In genomic region chr9:87703636-87704276, GRCh38 we compare ENCODE assay signal across 27 cellular contexts. TPM values are rescaled to one million over a fixed set of nuclear protein-coding genes. Genes with fewer than 3 reads are reported as not detected.
DNase-seq lines count a peak whose midpoint lies in the region; ATAC-seq, FAIRE-seq and TF ChIP-seq lines count a peak whose summit lies in the region.
"Had no signal": no experiment of that assay in that cellular context is flagged by ENCODE, and none has a peak within 500 bp of the region (broad histone marks: within the 10 kb centered on the region; RNA-seq: fewer than 3 reads in every experiment).

No MANE protein-coding gene starts in this region.

- no peaks in the 10 kb centered on the region for H3K9me3 Mint-ChIP-seq in brain
- H3K9me3 Mint-ChIP-seq in progenitor cell of endocrine pancreas (ENCODE audit: low read depth), result no peaks in the 10 kb centered on the region
- H3K9me3 Mint-ChIP-seq in HFFc6, result no peaks in the 10 kb centered on the region
- no peaks in the 10 kb centered on the region for H3K9me3 Mint-ChIP-seq in CD4-positive, alpha-beta T cell
- H3K9me3 Mint-ChIP-seq: activated naive CD4-positive, alpha-beta T cell treated with anti-CD3 and anti-CD28 coated beads, Interleukin-2, amount 10 ng/mL, durations not matched to agents 7 days and 5 days; dendritic cell treated with granulocyte-macrophage colony-stimulating factor and Interleukin-4, amounts not matched to agents 40 ng/mL and 50 ng/mL, for 4 days; GM23338; natural killer cell treated with Interleukin-12 subunit alpha and Interleukin-12 subunit beta and Interleukin-15 and Interleukin-18, amount 100 ng/mL, for 72 hours had no signal

- no peaks in the 10 kb centered on the region for H3K9me3 ChIP-seq in PC-9 (ENCODE audit: insufficient read depth, low read depth)
- H3K9me3 ChIP-seq in HepG2 (ENCODE audit: low read length), result no peaks in the 10 kb centered on the region
- H3K9me3 ChIP-seq in CD4-positive, alpha-beta T cell (ENCODE audit: control insufficient read depth, low read length), result no peaks in the 10 kb centered on the region
- H3K9me3 ChIP-seq: mucosa of descending colon, ovary, right atrium auricular region, upper lobe of right lung had no signal

- H3K79me2 ChIP-seq in PC-9 (ENCODE audit: low read depth) (no peaks in the 10 kb centered on the region), HepG2 (ENCODE audit: insufficient read depth, low read length) (no peaks in the 10 kb centered on the region)

- peaks cover 34% of the 10 kb centered on the region for H3K4me1 ChIP-seq in PC-9 (replicated peaks; ENCODE audit: insufficient read depth)
- 0 out of 2 replicates have a peak, but pooled peaks cover 12% of the 10 kb centered on the region for H3K4me1 ChIP-seq in HepG2 (ENCODE audit: insufficient read depth, low read length)
- H3K4me1 ChIP-seq: right atrium auricular region, upper lobe of right lung had no signal

- BruUV-seq in PC-9 (replicated peaks; lab: Mats Ljungman, UMichigan) (no TSS peak), HepG2 (replicated peaks; lab: Mats Ljungman, UMichigan) (no TSS peak)

- 81% methylated on average over 6 of the region's 7 CpGs for whole genome bisulfite sequencing in HepG2 (ENCODE audit: low lambda C conversion rate)

- H3K27me3 ChIP-seq in PC-9 (ENCODE audit: insufficient read depth, low read depth) (no peaks in the 10 kb centered on the region), HepG2 (ENCODE audit: control insufficient read depth in 1 of 2, insufficient read depth in 2 of 2, low read length in 2 of 2) (no peaks in the 10 kb centered on the region)
- no peaks in the 10 kb centered on the region for H3K27me3 ChIP-seq in CD4-positive, alpha-beta T cell (ENCODE audit: control insufficient read depth, insufficient read depth, low read length)
- H3K27me3 ChIP-seq: ovary, right atrium auricular region, upper lobe of right lung had no signal

- TF ChIP-seq CTCF in PC-9 (conservative IDR thresholded peaks at IDR 0.05) (no peak), brain (conservative IDR thresholded peaks at IDR 0.05) (no peak), HepG2 (CRISPR knock-in tag; IDR thresholded peaks at IDR 0.05) (no peak), progenitor cell of endocrine pancreas (IDR thresholded peaks at IDR 0.05; ENCODE audit: unreplicated experiment) (no peak), HFFc6 (IDR thresholded peaks at IDR 0.05) (no peak)
- no peak for TF ChIP-seq CTCF in CD4-positive, alpha-beta T cell (IDR thresholded peaks at IDR 0.05)

- H3K27me3 Mint-ChIP-seq in brain (no peaks in the 10 kb centered on the region), progenitor cell of endocrine pancreas (no peaks in the 10 kb centered on the region), HFFc6 (ENCODE audit: insufficient read depth) (no peaks in the 10 kb centered on the region; the same call in 1 of the 2 replicates)
- no peaks in the 10 kb centered on the region for H3K27me3 Mint-ChIP-seq in CD4-positive, alpha-beta T cell
- H3K27me3 Mint-ChIP-seq: dendritic cell treated with granulocyte-macrophage colony-stimulating factor and Interleukin-4, amounts not matched to agents 40 ng/mL and 50 ng/mL, for 4 days had no signal

- H3F3A ChIP-seq in PC-9 (ENCODE audit: insufficient read depth, low read depth), result peaks cover 21% of the 10 kb centered on the region; the same call in 1 of the 2 replicates

- H3K4me1 Mint-ChIP-seq in brain, result no peaks in the 10 kb centered on the region
- H3K4me1 Mint-ChIP-seq in progenitor cell of endocrine pancreas (ENCODE audit: low read depth), result no peaks in the 10 kb centered on the region
- peaks cover 32% of the 10 kb centered on the region for H3K4me1 Mint-ChIP-seq in HFFc6 (ENCODE audit: low read depth)
- peaks cover 29% of the 10 kb centered on the region for H3K4me1 Mint-ChIP-seq in CD4-positive, alpha-beta T cell (ENCODE audit: low read depth)
- H3K4me1 Mint-ChIP-seq: GM23338 had no signal

- H3K27ac Mint-ChIP-seq in brain (peak overlapping the region in 3 of 5 experiments; percentile 10 to 57 (median 51)), progenitor cell of endocrine pancreas (peak overlapping the region; percentile 48), HFFc6 (no peak overlapping the region)
- H3K27ac Mint-ChIP-seq in CD4-positive, alpha-beta T cell, result no peak overlapping the region
- H3K27ac Mint-ChIP-seq: activated naive CD4-positive, alpha-beta T cell treated with anti-CD3 and anti-CD28 coated beads, Interleukin-2, amount 10 ng/mL, durations not matched to agents 7 days and 5 days; dendritic cell treated with granulocyte-macrophage colony-stimulating factor and Interleukin-4, amounts not matched to agents 40 ng/mL and 50 ng/mL, for 4 days; natural killer cell treated with Interleukin-12 subunit alpha and Interleukin-12 subunit beta and Interleukin-15 and Interleukin-18, amount 100 ng/mL, for 72 hours had no signal

- H3K36me3 ChIP-seq in PC-9 (ENCODE audit: low read depth), result peaks cover 11% of the 10 kb centered on the region
- H3K36me3 ChIP-seq in HepG2 (replicated peaks in 1 of 2; ENCODE audit: control insufficient read depth in 1 of 2, insufficient read depth in 2 of 2, low read length in 2 of 2), result peaks cover 6 to 48% of the 10 kb centered on the region in 2 experiments; a peak in 4 of 5 replicates
- H3K36me3 ChIP-seq: ovary, right atrium auricular region had no signal

- H3K4me3 Mint-ChIP-seq in brain (no peak overlapping the region), progenitor cell of endocrine pancreas (ENCODE audit: low read depth) (no peak overlapping the region), HFFc6 (no peak overlapping the region)
- no peak overlapping the region for H3K4me3 Mint-ChIP-seq in CD4-positive, alpha-beta T cell
- H3K4me3 Mint-ChIP-seq: activated naive CD4-positive, alpha-beta T cell treated with anti-CD3 and anti-CD28 coated beads, Interleukin-2, amount 10 ng/mL, durations not matched to agents 7 days and 5 days; CD14-positive monocyte; dendritic cell treated with granulocyte-macrophage colony-stimulating factor and Interleukin-4, amounts not matched to agents 40 ng/mL and 50 ng/mL, for 4 days; GM23338; natural killer cell treated with Interleukin-12 subunit alpha and Interleukin-12 subunit beta and Interleukin-15 and Interleukin-18, amount 100 ng/mL, for 72 hours had no signal

- TF ChIP-seq EP300 in HepG2 (IDR thresholded peaks at IDR 0.05; ENCODE audit: low read depth in 2 of 2, low read length in 2 of 2) (no peak), HepG2 (CRISPR knock-in tag; IDR thresholded peaks at IDR 0.05; ENCODE audit: borderline replicate concordance) (no peak)

- no peaks in the 10 kb centered on the region for H4K20me1 ChIP-seq in PC-9 (ENCODE audit: insufficient read depth)
- H4K20me1 ChIP-seq in HepG2 (ENCODE audit: insufficient read depth, low read length), result no peaks in the 10 kb centered on the region

- no peaks in the 10 kb centered on the region for H3K9me2 ChIP-seq in PC-9 (ENCODE audit: insufficient read depth)

- no peak overlapping the region for H3K4me3 ChIP-seq in PC-9
- H3K4me3 ChIP-seq in HepG2 (replicated peaks in 1 of 3; ENCODE audit: insufficient read depth in 1 of 3, low read depth in 2 of 3, low read length in 3 of 3), result no peak overlapping the region
- H3K4me3 ChIP-seq: GM23338, mucosa of descending colon, ovary, right atrium auricular region, upper lobe of right lung had no signal

- intact Hi-C loops in PC-9 (cut with micrococcal nuclease; ENCODE audit: unreplicated experiment), result no loop called here
- intact Hi-C loops in HepG2 (cut with micrococcal nuclease; ENCODE audit: unreplicated experiment), result no loop called here
- intact Hi-C loops in CD4-positive, alpha-beta T cell (cut with DNase I, micrococcal nuclease), result no loop called here

- CTCF ChIA-PET in PC-9 (lab: Charles Lee) (no interaction called here), HepG2 (lab: Yijun Ruan, JAX; ENCODE audit: low intra/inter-chr PET ratio, low total read pairs) (no interaction called here)
- CTCF ChIA-PET in CD4-positive, alpha-beta T cell (lab: Charles Lee), result no interaction called here

- no peak overlapping the region for H3K9ac ChIP-seq in HepG2 (ENCODE audit: insufficient read depth, low read depth, low read length)

- ATAC-seq in HepG2, result no peak
- no peak for ATAC-seq in HG03159 (IDR thresholded peaks at IDR 0.05; ENCODE audit: unreplicated experiment)
- no peak for ATAC-seq in CD4-positive, alpha-beta T cell (ENCODE audit: poor library complexity)
- ATAC-seq: GM23338; left ventricle myocardium superior; mucosa of descending colon; natural killer cell treated with Interleukin-12 subunit alpha and Interleukin-12 subunit beta and Interleukin-15 and Interleukin-18, amount 100 ng/mL, for 72 hours; upper lobe of right lung had no signal

- no peak for FAIRE-seq in HepG2 (lab: Jason Lieb, UNC)
- FAIRE-seq: frontal cortex had no signal

- H3K27ac ChIP-seq in PC-9 (peak overlapping the region; percentile 91), HepG2 (ENCODE audit: extremely low read length, insufficient read depth, low read length) (no peak overlapping the region)
- no peak overlapping the region for H3K27ac ChIP-seq in CD4-positive, alpha-beta T cell (ENCODE audit: low read depth, low read length)
- H3K27ac ChIP-seq: right atrium auricular region, upper lobe of right lung had no signal

- H3K36me3 Mint-ChIP-seq in brain (peaks cover 74% of the 10 kb centered on the region), progenitor cell of endocrine pancreas (ENCODE audit: insufficient read depth) (peaks cover 28% of the 10 kb centered on the region), HFFc6 (ENCODE audit: low read depth) (no peaks in the 10 kb centered on the region)
- no peaks in the 10 kb centered on the region for H3K36me3 Mint-ChIP-seq in CD4-positive, alpha-beta T cell (ENCODE audit: low read depth)
- H3K36me3 Mint-ChIP-seq: activated naive CD4-positive, alpha-beta T cell treated with anti-CD3 and anti-CD28 coated beads, Interleukin-2, amount 10 ng/mL, durations not matched to agents 7 days and 5 days; natural killer cell treated with Interleukin-12 subunit alpha and Interleukin-12 subunit beta and Interleukin-15 and Interleukin-18, amount 100 ng/mL, for 72 hours had no signal

- DNase-seq in PC-9 (peak in 1 of 2 experiments; percentile 74), HepG2 (ENCODE audit: low spot score) (peak; percentile 41), progenitor cell of endocrine pancreas (ENCODE audit: low spot score, unreplicated experiment) (no peak), HFFc6 (no peak), AG08395 (ENCODE audit: low spot score) (no peak)
- DNase-seq in CD4-positive, alpha-beta T cell, result no peak
- DNase-seq: activated CD4-positive, alpha-beta T cell treated with anti-CD3 and anti-CD28 coated beads, Interleukin-2, amount 50 U/mL, for 4 hours; activated naive CD4-positive, alpha-beta T cell treated with anti-CD3 and anti-CD28 coated beads, Interleukin-2, amount 10 ng/mL, durations not matched to agents 7 days and 5 days; amygdala; caudate nucleus; hippocampal formation; left ventricle myocardium superior; mucosa of descending colon; NCI-H1092 treated with DMSO at 0.1 percent for 48 hours; NCI-H2029; NCI-H526 treated with DMSO at 0.1 percent for 48 hours; ovary; stimulated activated CD4-positive, alpha-beta T cell treated with anti-CD3 and anti-CD28 coated beads, Interleukin-2, amount 100 ng/mL, for 48 hours; upper lobe of right lung had no signal

- POLR2A ChIA-PET in PC-9 (lab: Charles Lee; ENCODE audit: unreplicated experiment), result interaction anchor here (0.5 kb wide), 1 partner anchor 8 kb away, joined by 8 read pairs; no protein-coding TSS in a partner anchor
- POLR2A ChIA-PET in HepG2 (lab: Yijun Ruan, JAX), result interaction anchor here (1.1 kb wide), 1 partner anchor 22 kb away, joined by 6 read pairs; the partner anchor contains the start of gene CTSL
- POLR2A ChIA-PET in CD4-positive, alpha-beta T cell (lab: Charles Lee), result no interaction called here

- peak overlapping the region; percentile 24 for H3K4me2 ChIP-seq in PC-9
- H3K4me2 ChIP-seq in HepG2 (ENCODE audit: low read depth, low read length), result no peak overlapping the region
- H3K4me2 ChIP-seq: GM23338 had no signal

- in situ Hi-C loops in HepG2 (cut with HindIII; ENCODE audit: extremely low pct_ligation_motif_present, low pct_unique_long_range_greater_than_20kb), result no loop called here

- H2AFZ ChIP-seq in PC-9 (no peak overlapping the region), HepG2 (ENCODE audit: low read length) (no peak overlapping the region)
- H2AFZ ChIP-seq: GM23338 had no signal

- TF ChIP-seq RAD21 in HepG2 (CRISPR knock-in tag; IDR thresholded peaks at IDR 0.05), result no peak

- TF ChIP-seq POLR2A in HepG2 (IDR thresholded peaks at IDR 0.05; ENCODE audit: insufficient read depth in 1 of 2, low read depth in 2 of 2, low read length in 2 of 2), result no peak

RNA-seq across cellular contexts. Expression of gene CTSL, which starts 22.2 kb away (rescaled TPM):
- total RNA-seq in PC-9 (2021) (82.6 and 105 TPM in 2 replicates), HepG2 (2016; rRNA removed; fragmentation: Illumina TruSeq; extraction: Trizol) (40.0 and 78.1 TPM in 2 replicates), progenitor cell of endocrine pancreas (38.6 and 47.5 TPM in 2 replicates)
- polyA plus RNA-seq in brain (ENCODE audit: insufficient read depth, low read depth, low replicate concordance) (32.4 TPM), HepG2 (2011; rRNA removed) (83.8 and 113 TPM in 2 replicates)
- total RNA-seq in HepG2 (2016; cell fraction: cytosol; rRNA removed; fragmentation: Illumina TruSeq; extraction: Trizol; ENCODE audit: low read depth), result 3.8 and 5.8 TPM in 2 replicates
- 40.5 and 78.7 TPM in 2 replicates for total RNA-seq in HepG2 (2016; cell fraction: insoluble cytoplasmic fraction; rRNA removed; fragmentation: Illumina TruSeq; extraction: Trizol)
- 8.0 and 8.5 TPM in 2 replicates for total RNA-seq in HepG2 (2016; cell fraction: membrane; rRNA removed; fragmentation: Illumina TruSeq; extraction: Trizol)
- 52.9 and 63.4 TPM in 2 replicates for total RNA-seq in HepG2 (2016; cell fraction: nucleus; rRNA removed; fragmentation: Illumina TruSeq; extraction: Trizol)
- polyA plus RNA-seq in HepG2 (2011; cell fraction: cytosol; rRNA removed), result 73.7 and 84.1 TPM in 2 replicates
- 20.1 and 27.7 TPM in 2 replicates for polyA plus RNA-seq in HepG2 (2011; cell fraction: nucleus; rRNA removed)
- 48.9 and 56.9 TPM in 2 replicates for polyA plus RNA-seq in HepG2 (2012)
- 4.8 and 5.2 TPM in 2 replicates for polyA plus RNA-seq in HepG2 (2016; cell fraction: cytosol; fragmentation: Illumina TruSeq; extraction: Trizol; ENCODE audit: low read depth)
- polyA plus RNA-seq in HepG2 (2016; cell fraction: insoluble cytoplasmic fraction; fragmentation: Illumina TruSeq; extraction: Trizol; ENCODE audit: low read depth), result 36.0 and 42.5 TPM in 2 replicates
- polyA plus RNA-seq in HepG2 (2016; cell fraction: membrane; fragmentation: Illumina TruSeq; extraction: Trizol; ENCODE audit: low read depth), result 5.3 and 5.5 TPM in 2 replicates
- 85.9 and 86.3 TPM in 2 replicates for polyA plus RNA-seq in HepG2 (2016; cell fraction: nucleus; fragmentation: Illumina TruSeq; extraction: Trizol; ENCODE audit: insufficient read depth, low read depth)
- polyA minus RNA-seq in HepG2 (2011; rRNA and poly(A)+ RNA removed; ENCODE audit: low replicate concordance), result 18.9 and 34.3 TPM in 2 replicates
- 21.2 and 31.1 TPM in 2 replicates for polyA minus RNA-seq in HepG2 (2011; cell fraction: cytosol; rRNA and poly(A)+ RNA removed)
- polyA minus RNA-seq in HepG2 (2011; cell fraction: nucleus; rRNA and poly(A)+ RNA removed), result 11.2 and 15.9 TPM in 2 replicates
- total RNA-seq in HFFc6 (2021; fragmentation: NEBNext Ultra II Directional; extraction: Animal tissue kit (Norgen Biotek cat#: 25700)), result 100 to 1,000 TPM; 189 to 232 (median 210) TPM
- total RNA-seq in CD4-positive, alpha-beta T cell, result 1 to 10 TPM; 7.5 to 7.9 TPM

Comparison
In these comparisons a context has a peak if more than half of its experiments do, and no peak if none do; other contexts are left out.
1. H3K27ac Mint-ChIP-seq: peak in brain (3 of 5) and progenitor cell of endocrine pancreas (single experiment); none in HFFc6 (single experiment) and CD4-positive, alpha-beta T cell (single experiment).